In genomic region chr20:62141397-62142251, GRCh38 we compare ENCODE assay signal across 8 cellular contexts. TPM values are rescaled to one million over a fixed set of nuclear protein-coding genes. Genes with fewer than 3 reads are reported as not detected.
DNase-seq lines count a peak whose midpoint lies in the region; ATAC-seq and TF ChIP-seq lines count a peak whose summit lies in the region.

No MANE protein-coding gene starts in this region.

- H3K79me2 ChIP-seq in osteoblast (ENCODE audit: insufficient read depth, low read length), result peaks cover 85% of the 10 kb centered on the region

- peaks cover 46 to 66% (median 59%) of the 10 kb centered on the region in 11 experiments for H3K36me3 ChIP-seq in BLaER1 treated with 17β-estradiol and CSF1 and Interleukin-3, amounts not matched to agents 10 nM and 100 nM
- peaks cover 35 to 43% (median 40%) of the 10 kb centered on the region in 4 donors for H3K36me3 ChIP-seq in esophagus muscularis mucosa
- peaks cover 44% of the 10 kb centered on the region for H3K36me3 ChIP-seq in osteoblast (ENCODE audit: insufficient read depth, low read length)

- TF ChIP-seq EP300 in esophagus muscularis mucosa (IDR thresholded peaks at IDR 0.05), result no peak

- no peaks in the 10 kb centered on the region for H3K27me3 Mint-ChIP-seq in T-helper 17 cell

- no peaks in the 10 kb centered on the region for H3K27me3 ChIP-seq in BLaER1 treated with 17β-estradiol and CSF1 and Interleukin-3, amounts not matched to agents 10 nM and 100 nM
- no peaks in the 10 kb centered on the region for H3K27me3 ChIP-seq in esophagus muscularis mucosa
- H3K27me3 ChIP-seq in osteoblast (ENCODE audit: insufficient read depth, low read length), result no peaks in the 10 kb centered on the region

- WGBS in esophagus muscularis mucosa, result 22% methylated on average over 10 of the region's 14 CpGs

- peak overlapping the region; percentile 95 to 100 (median 99) for H3K9ac ChIP-seq in BLaER1 treated with 17β-estradiol and CSF1 and Interleukin-3, amounts not matched to agents 10 nM and 100 nM

- H4K20me1 ChIP-seq in BLaER1 treated with 17β-estradiol and CSF1 and Interleukin-3, amounts not matched to agents 10 nM and 100 nM, result peaks cover 79 to 95% (median 92%) of the 10 kb centered on the region in 11 experiments
- H4K20me1 ChIP-seq in osteoblast (ENCODE audit: insufficient read depth, low read length), result peaks cover 78% of the 10 kb centered on the region

- H3K4me1 Mint-ChIP-seq in T-helper 17 cell, result peaks cover 40% of the 10 kb centered on the region

- H3K4me3 Mint-ChIP-seq in T-helper 17 cell, result peak overlapping the region; percentile 89

- intact Hi-C loops in esophagus muscularis mucosa (cut with DNase I), result no loop called here

- H3K36me3 Mint-ChIP-seq in T-helper 17 cell (ENCODE audit: low read depth), result peaks cover 5% of the 10 kb centered on the region

- H3K4me3 ChIP-seq in BLaER1 treated with 17β-estradiol and CSF1 and Interleukin-3, amounts not matched to agents 10 nM and 100 nM, result peak overlapping the region; percentile 89 to 100 (median 99)
- H3K4me3 ChIP-seq in esophagus muscularis mucosa (peak overlapping the region; percentile 86 to 98 (median 94)), osteoblast (ENCODE audit: insufficient read depth, low read length) (peak overlapping the region; percentile 85)

- peaks cover 39 to 55% (median 51%) of the 10 kb centered on the region in 10 experiments for H3K4me1 ChIP-seq in BLaER1 treated with 17β-estradiol and CSF1 and Interleukin-3, amounts not matched to agents 10 nM and 100 nM
- H3K4me1 ChIP-seq in esophagus muscularis mucosa, result peaks cover 33 to 56% (median 42%) of the 10 kb centered on the region in 4 donors
- peaks cover 24% of the 10 kb centered on the region for H3K4me1 ChIP-seq in osteoblast (ENCODE audit: insufficient read depth, low read length)

- peak overlapping the region; percentile 93 for H3K27ac Mint-ChIP-seq in T-helper 17 cell

- peak overlapping the region; percentile 96 to 99 (median 99) for H3K27ac ChIP-seq in BLaER1 treated with 17β-estradiol and CSF1 and Interleukin-3, amounts not matched to agents 10 nM and 100 nM
- H3K27ac ChIP-seq in esophagus muscularis mucosa (replicated peaks in 1 of 4) (peak overlapping the region; percentile 93 to 99 (median 96)), osteoblast (ENCODE audit: low read depth, low read length) (peak overlapping the region; percentile 69)

- DNase-seq in T-helper 17 cell (no peak), esophagus muscularis mucosa (ENCODE audit: extremely low spot score) (no peak), osteoblast (ENCODE audit: insufficient read length, low spot score, missing footprints) (no peak), NCI-H2196 (lab: John Stamatoyannopoulos, UW; ENCODE audit: unreplicated experiment) (no peak)

- no peak overlapping the region for H2AFZ ChIP-seq in osteoblast (ENCODE audit: low read length)

- ATAC-seq in T-helper 17 cell, result no peak
- ATAC-seq in GM19467 (IDR thresholded peaks at IDR 0.05; ENCODE audit: unreplicated experiment), result no peak
- no peak for ATAC-seq in HG03280 (IDR thresholded peaks at IDR 0.05; ENCODE audit: unreplicated experiment)

- TF ChIP-seq CTCF in esophagus muscularis mucosa (IDR thresholded peaks at IDR 0.05) (peak in 2 of 3 experiments; percentile 16 to 22), osteoblast (IDR thresholded peaks at IDR 0.05; ENCODE audit: extremely low read depth, low read depth, low read length) (peak; percentile 38)

- peak; percentile 18 for TF ChIP-seq POLR2A in GM19193 (IDR thresholded peaks at IDR 0.05; ENCODE audit: extremely low read depth, insufficient read depth, insufficient read length)
- no peak for TF ChIP-seq POLR2A in esophagus muscularis mucosa (IDR thresholded peaks at IDR 0.05; ENCODE audit: low read depth)

- H3K9me3 ChIP-seq in BLaER1 treated with 17β-estradiol and CSF1 and Interleukin-3, amounts not matched to agents 10 nM and 100 nM (replicated peaks in 1 of 11), result no peaks in the 10 kb centered on the region
- no peaks in the 10 kb centered on the region for H3K9me3 ChIP-seq in T-helper 17 cell (ENCODE audit: control insufficient read depth, low read length, poor library complexity, severe bottlenecking)
- no peaks in the 10 kb centered on the region for H3K9me3 ChIP-seq in esophagus muscularis mucosa
- no peaks in the 10 kb centered on the region for H3K9me3 ChIP-seq in osteoblast (ENCODE audit: low read depth, low read length)

- H3K4me2 ChIP-seq in BLaER1 treated with 17β-estradiol and CSF1 and Interleukin-3, amounts not matched to agents 10 nM and 100 nM, result peak overlapping the region; percentile 87 to 98 (median 97)
- peak overlapping the region; percentile 93 for H3K4me2 ChIP-seq in osteoblast (ENCODE audit: insufficient read depth, low read length)

RNA-seq across cellular contexts. Expression of gene PSMA7, which starts 1.6 kb away (rescaled TPM):
- total RNA-seq in T-helper 17 cell (100 to 1,000 TPM; 144 to 158 TPM), esophagus muscularis mucosa (100 to 1,000 TPM; 261 to 349 (median 304) TPM), osteoblast (208 and 215 TPM in 2 replicates)

RNA-seq across cellular contexts. Expression of gene SS18L1, which starts 1.9 kb away (rescaled TPM):
- total RNA-seq in T-helper 17 cell (10 to 100 TPM; 13.1 to 16.0 TPM), esophagus muscularis mucosa (10 to 100 TPM in 2 of 4 donors, 1 to 10 TPM in 2; 9.1 to 13.3 (median 10.8) TPM), osteoblast (12.7 TPM in 2 replicates)

RNA-seq across cellular contexts. Expression of gene LSM14B, which starts 19.3 kb away (rescaled TPM):
- 10 to 100 TPM; 32.3 to 34.1 TPM for total RNA-seq in T-helper 17 cell
- total RNA-seq in esophagus muscularis mucosa, result 10 to 100 TPM; 24.9 to 38.8 (median 32.4) TPM
- 41.8 and 48.5 TPM in 2 replicates for total RNA-seq in osteoblast

RNA-seq across cellular contexts. Expression of gene MTG2, which starts 41.2 kb away (rescaled TPM):
- total RNA-seq in T-helper 17 cell (10 to 100 TPM; 13.8 to 14.3 TPM), esophagus muscularis mucosa (10 to 100 TPM; 21.6 to 26.5 (median 26.0) TPM), osteoblast (22.1 and 25.0 TPM in 2 replicates)
